Comparison of ENCODE assay signal across 9 cellular contexts in the genomic region with DNA sequence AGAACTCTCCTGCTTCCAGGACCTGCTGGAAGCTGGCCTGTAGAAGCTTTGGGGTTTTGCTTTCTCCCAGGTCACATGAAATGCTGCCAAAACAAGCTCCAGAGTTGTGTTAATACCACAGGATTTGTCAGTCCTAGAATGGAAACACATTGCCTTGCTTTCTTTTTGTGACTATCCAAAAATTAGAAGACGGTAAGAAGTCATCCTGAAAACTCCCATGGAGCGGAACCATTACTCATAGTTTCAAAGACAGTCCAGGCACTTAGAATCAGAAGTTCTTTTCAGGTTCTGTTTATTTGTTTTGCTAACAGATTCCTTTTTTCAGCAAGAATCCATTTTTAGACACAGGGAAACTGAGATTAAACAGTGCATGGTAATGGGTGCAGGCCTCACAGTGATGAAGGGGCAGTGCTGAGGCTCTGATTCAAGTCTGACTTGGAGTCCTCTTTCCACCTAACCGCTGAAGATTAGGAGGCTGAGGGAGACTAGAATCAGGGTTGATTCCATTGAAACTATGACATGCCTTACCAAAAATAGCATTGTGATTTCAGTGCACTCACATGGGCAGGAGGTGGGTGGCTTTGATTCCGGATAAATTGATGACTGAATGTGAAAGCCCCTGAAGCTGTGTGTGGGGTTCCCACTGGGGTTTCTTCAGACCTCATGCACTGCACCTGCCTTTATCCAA.
A peak's percentile ranks its signal among the peaks of the same experiment; 100 is the strongest.
DNase-seq lines count a peak whose midpoint lies in the region; ATAC-seq and TF ChIP-seq lines count a peak whose summit lies in the region.
"Had no signal": no experiment of that assay in that cellular context is flagged by ENCODE, and none has a peak within 500 bp of the region (broad histone marks: within the 10 kb centered on the region; RNA-seq: fewer than 3 reads in every experiment).

No MANE protein-coding gene starts in this region.

- H3K27ac ChIP-seq in SJSA1 (peak overlapping the region; percentile 45), testis (peak overlapping the region; percentile 4 to 21)

- no peaks in the 10 kb centered on the region for H3K27me3 ChIP-seq in SJSA1 (replicated peaks)
- no peaks in the 10 kb centered on the region for H3K27me3 ChIP-seq in testis

- H3K4me3 ChIP-seq in SJSA1 (no peak overlapping the region), testis (no peak overlapping the region)

- peaks cover 12% of the 10 kb centered on the region for H3K4me1 Mint-ChIP-seq in progenitor cell of endocrine pancreas (ENCODE audit: low read depth)

- 62 to 69% methylated on average over 4 of the region's 4 CpGs for WGBS in testis, 2 donors

- no peaks in the 10 kb centered on the region for H3K9me3 Mint-ChIP-seq in progenitor cell of endocrine pancreas (ENCODE audit: low read depth)
- H3K9me3 Mint-ChIP-seq: T-helper 1 cell treated with Interleukin-12 subunit alpha and Interleukin-12 subunit beta and Interleukin-4 antibody, amounts not matched to agents 30 μg/mL and 1 μg/mL, for 36 hours had no signal

- H3K36me3 ChIP-seq in SJSA1 (no peaks in the 10 kb centered on the region), testis (ENCODE audit: low read depth, missing control alignments) (no peaks in the 10 kb centered on the region)

- intact Hi-C loops in testis (cut with DNase I; ENCODE audit: low total_unique reads), result no loop called here

- peaks cover 35% of the 10 kb centered on the region for H3K4me1 ChIP-seq in SJSA1 (replicated peaks)
- H3K4me1 ChIP-seq in testis, result peaks cover 48% of the 10 kb centered on the region

- H3K36me3 Mint-ChIP-seq in progenitor cell of endocrine pancreas (ENCODE audit: insufficient read depth), result peaks cover 7% of the 10 kb centered on the region

- DNase-seq in activated naive CD4-positive, alpha-beta T cell treated with Interleukin-2 at 50 U/mL for 16 hours, result peak; percentile 31
- no peak for DNase-seq in activated naive CD4-positive, alpha-beta T cell treated with anti-CD3 and anti-CD28 coated beads, Interleukin-2, amount 50 U/mL, for 16 hours
- DNase-seq in SJSA1 (ENCODE audit: low read depth in 1 of 2, low spot score in 2 of 2) (peak; percentile 67 to 77), hepatic stellate cell (ENCODE audit: low spot score) (peak; percentile 59), testis (no peak), progenitor cell of endocrine pancreas (ENCODE audit: low spot score, unreplicated experiment) (no peak)

- no peak for TF ChIP-seq POLR2A in testis (IDR thresholded peaks at IDR 0.05)

- TF ChIP-seq CTCF in testis (IDR thresholded peaks at IDR 0.05) (no peak), progenitor cell of endocrine pancreas (IDR thresholded peaks at IDR 0.05; ENCODE audit: unreplicated experiment) (no peak)

- ATAC-seq in GM21515 (IDR thresholded peaks at IDR 0.05; ENCODE audit: unreplicated experiment) (no peak), GM18909 (IDR thresholded peaks at IDR 0.05; ENCODE audit: poor library complexity, unreplicated experiment) (no peak)

- H3K9me3 ChIP-seq in SJSA1 (replicated peaks) (no peaks in the 10 kb centered on the region), testis (no peaks in the 10 kb centered on the region)

- H3K27ac Mint-ChIP-seq in progenitor cell of endocrine pancreas, result no peak overlapping the region
- H3K27ac Mint-ChIP-seq: T-helper 1 cell treated with Interleukin-12 subunit alpha and Interleukin-12 subunit beta and Interleukin-4 antibody, amounts not matched to agents 30 μg/mL and 1 μg/mL, for 36 hours had no signal

- H3K27me3 Mint-ChIP-seq in progenitor cell of endocrine pancreas, result no peaks in the 10 kb centered on the region

- no peak overlapping the region for H3K4me3 Mint-ChIP-seq in progenitor cell of endocrine pancreas (ENCODE audit: low read depth)
- H3K4me3 Mint-ChIP-seq: T-helper 1 cell treated with Interleukin-12 subunit alpha and Interleukin-12 subunit beta and Interleukin-4 antibody, amounts not matched to agents 30 μg/mL and 1 μg/mL, for 36 hours had no signal

Comparison
In these comparisons a context has a peak if more than half of its experiments do, and no peak if none do; other contexts are left out.
1. DNase-seq: peak in activated naive CD4-positive, alpha-beta T cell treated with Interleukin-2 at 50 U/mL for 16 hours (single experiment), SJSA1 (2 of 2) and hepatic stellate cell (single experiment); none in activated naive CD4-positive, alpha-beta T cell treated with anti-CD3 and anti-CD28 coated beads, Interleukin-2, amount 50 U/mL, for 16 hours (single experiment), testis (single experiment) and progenitor cell of endocrine pancreas (single experiment).